Comparison of ENCODE assay signal across 8 cellular contexts in genomic region chr12:51238037-51238509, GRCh38.
DNase-seq lines count a peak whose midpoint lies in the region; ATAC-seq and TF ChIP-seq lines count a peak whose summit lies in the region.

No MANE protein-coding gene starts in this region.

- H3K27me3 Mint-ChIP-seq in nephron progenitor cell (ENCODE audit: low read depth, poor library complexity), result peaks cover 12% of the 10 kb centered on the region

- H3K36me3 Mint-ChIP-seq in nephron progenitor cell (ENCODE audit: low read depth), result peaks cover 18% of the 10 kb centered on the region

- DNase-seq in NCI-H69 (lab: John Stamatoyannopoulos, UW) (peak; percentile 71), nephron progenitor cell (no peak), iPS-NIHi7 (ENCODE audit: extremely low spot score) (no peak)
- no peak for DNase-seq in stimulated activated CD4-positive, alpha-beta T cell treated with anti-CD3 and anti-CD28 coated beads, Interleukin-2, amount 100 ng/mL, for 48 hours

- peak overlapping the region; percentile 97 to 100 (median 99) for H3K9ac ChIP-seq in BLaER1 treated with 17β-estradiol and CSF1 and Interleukin-3, amounts not matched to agents 10 nM and 100 nM
- H3K9ac ChIP-seq in duodenal mucosa (ENCODE audit: low read depth in 1 of 2, low read length in 2 of 2), result peak overlapping the region; percentile 78 to 100

- H3K27ac Mint-ChIP-seq in nephron progenitor cell, result peak overlapping the region; percentile 100

- TF ChIP-seq CTCF in nephron progenitor cell (IDR thresholded peaks at IDR 0.05), result no peak

- H3K4me3 ChIP-seq in BLaER1 treated with 17β-estradiol and CSF1 and Interleukin-3, amounts not matched to agents 10 nM and 100 nM, result peak overlapping the region; percentile 77 to 97 (median 94)
- peak overlapping the region; percentile 80 to 100 for H3K4me3 ChIP-seq in duodenal mucosa (ENCODE audit: low read depth in 1 of 2, low read length in 2 of 2)

- peak overlapping the region in 8 of 11 experiments; percentile 99 to 100 (median 100); a peak in 14 of 22 replicates for H3K27ac ChIP-seq in BLaER1 treated with 17β-estradiol and CSF1 and Interleukin-3, amounts not matched to agents 10 nM and 100 nM
- H3K27ac ChIP-seq in duodenal mucosa (ENCODE audit: low read depth, low read length), result peak overlapping the region; percentile 100

- peaks cover 22% of the 10 kb centered on the region for H3K4me1 Mint-ChIP-seq in nephron progenitor cell

- peak overlapping the region; percentile 79 to 96 (median 91) for H3K4me2 ChIP-seq in BLaER1 treated with 17β-estradiol and CSF1 and Interleukin-3, amounts not matched to agents 10 nM and 100 nM

- H3K4me1 ChIP-seq in BLaER1 treated with 17β-estradiol and CSF1 and Interleukin-3, amounts not matched to agents 10 nM and 100 nM, result peaks cover 17 to 42% (median 40%) of the 10 kb centered on the region in 10 experiments
- peaks cover 14 to 21% of the 10 kb centered on the region in 2 donors for H3K4me1 ChIP-seq in duodenal mucosa (ENCODE audit: control insufficient read depth in 1 of 2, insufficient read depth in 2 of 2, low read length in 2 of 2)

- H3K9me3 ChIP-seq in BLaER1 treated with 17β-estradiol and CSF1 and Interleukin-3, amounts not matched to agents 10 nM and 100 nM (replicated peaks in 1 of 11), result peaks cover 0 to 6% (median 2%) of the 10 kb centered on the region in 11 experiments; a peak in 11 of 22 replicates
- H3K9me3 ChIP-seq in duodenal mucosa (ENCODE audit: control insufficient read depth in 1 of 2, low read length in 2 of 2), result no peaks in the 10 kb centered on the region

- ATAC-seq in GM21447 (IDR thresholded peaks at IDR 0.05; ENCODE audit: unreplicated experiment), result peak; percentile 8
- no peak for ATAC-seq in HG02571 (IDR thresholded peaks at IDR 0.05; ENCODE audit: unreplicated experiment)

- H3K36me3 ChIP-seq in BLaER1 treated with 17β-estradiol and CSF1 and Interleukin-3, amounts not matched to agents 10 nM and 100 nM, result peaks cover 29 to 35% (median 33%) of the 10 kb centered on the region in 11 experiments
- peaks cover 25 to 29% of the 10 kb centered on the region in 2 donors for H3K36me3 ChIP-seq in duodenal mucosa (ENCODE audit: control insufficient read depth in 1 of 2, insufficient read depth in 2 of 2, low read length in 2 of 2)

- no peaks in the 10 kb centered on the region for H3K9me3 Mint-ChIP-seq in nephron progenitor cell

- H3K27me3 ChIP-seq in BLaER1 treated with 17β-estradiol and CSF1 and Interleukin-3, amounts not matched to agents 10 nM and 100 nM, result no peaks in the 10 kb centered on the region
- no peaks in the 10 kb centered on the region for H3K27me3 ChIP-seq in duodenal mucosa (ENCODE audit: control insufficient read depth in 1 of 2, insufficient read depth in 2 of 2, low read length in 2 of 2)

- peak overlapping the region; percentile 95 for H3K4me3 Mint-ChIP-seq in nephron progenitor cell

- H4K20me1 ChIP-seq in BLaER1 treated with 17β-estradiol and CSF1 and Interleukin-3, amounts not matched to agents 10 nM and 100 nM, result peaks cover 10 to 39% (median 30%) of the 10 kb centered on the region in 11 experiments; a peak in 17 of 22 replicates
